In genomic region chrX:10099411-10099810, GRCh38 we compare ENCODE assay signal across 11 cellular contexts. TPM values are rescaled to one million over a fixed set of nuclear protein-coding genes. Genes with fewer than 3 reads are reported as not detected.
DNase-seq lines count a peak whose midpoint lies in the region; ATAC-seq and TF ChIP-seq lines count a peak whose summit lies in the region.
"Had no signal": no experiment of that assay in that cellular context is flagged by ENCODE, and none has a peak within 500 bp of the region (broad histone marks: within the 10 kb centered on the region; RNA-seq: fewer than 3 reads in every experiment).

No MANE protein-coding gene starts in this region.

- H3K4me3 ChIP-seq in upper lobe of right lung = no peak overlapping the region

- ATAC-seq in memory B cell (ENCODE audit: low read depth) (no peak), upper lobe of right lung (no peak), left lobe of liver (no peak)

- H3K27me3 Mint-ChIP-seq in activated naive CD4-positive, alpha-beta T cell treated with anti-CD3 and anti-CD28 coated beads, Interleukin-2, amount 50 U/mL, for 24 hours = no peaks in the 10 kb centered on the region
- peaks cover 7% of the 10 kb centered on the region for H3K27me3 Mint-ChIP-seq in brain
- no peaks in the 10 kb centered on the region for H3K27me3 Mint-ChIP-seq in memory B cell

- peaks cover 10% of the 10 kb centered on the region for H3K36me3 ChIP-seq in upper lobe of right lung

- H3K27ac Mint-ChIP-seq in activated naive CD4-positive, alpha-beta T cell treated with anti-CD3 and anti-CD28 coated beads, Interleukin-2, amount 50 U/mL, for 24 hours = peak overlapping the region; percentile 99
- H3K27ac Mint-ChIP-seq in brain = peak overlapping the region in 3 of 5 experiments; percentile 33 to 85 (median 70)
- H3K27ac Mint-ChIP-seq in memory B cell = peak overlapping the region; percentile 94

- peak overlapping the region; percentile 89 for H3K4me3 Mint-ChIP-seq in activated naive CD4-positive, alpha-beta T cell treated with anti-CD3 and anti-CD28 coated beads, Interleukin-2, amount 50 U/mL, for 24 hours
- H3K4me3 Mint-ChIP-seq in brain = no peak overlapping the region
- H3K4me3 Mint-ChIP-seq in memory B cell = peak overlapping the region; percentile 92

- no peaks in the 10 kb centered on the region for H3K27me3 ChIP-seq in upper lobe of right lung

- no peaks in the 10 kb centered on the region for H3K9me3 ChIP-seq in upper lobe of right lung

- peaks cover 8% of the 10 kb centered on the region for H3K36me3 Mint-ChIP-seq in activated naive CD4-positive, alpha-beta T cell treated with anti-CD3 and anti-CD28 coated beads, Interleukin-2, amount 50 U/mL, for 24 hours
- H3K36me3 Mint-ChIP-seq in brain (peaks cover 85% of the 10 kb centered on the region), memory B cell (peaks cover 34% of the 10 kb centered on the region)

- H3K9me3 Mint-ChIP-seq in activated naive CD4-positive, alpha-beta T cell treated with anti-CD3 and anti-CD28 coated beads, Interleukin-2, amount 50 U/mL, for 24 hours = no peaks in the 10 kb centered on the region
- H3K9me3 Mint-ChIP-seq in brain (peaks cover 0 to 5% (median 0%) of the 10 kb centered on the region in 5 experiments), memory B cell (no peaks in the 10 kb centered on the region)

- H3K4me1 Mint-ChIP-seq in activated naive CD4-positive, alpha-beta T cell treated with anti-CD3 and anti-CD28 coated beads, Interleukin-2, amount 50 U/mL, for 24 hours = peaks cover 52% of the 10 kb centered on the region
- H3K4me1 Mint-ChIP-seq in brain (no peaks in the 10 kb centered on the region), memory B cell (peaks cover 25% of the 10 kb centered on the region)

- H3K4me1 ChIP-seq in upper lobe of right lung = peaks cover 4% of the 10 kb centered on the region

- peak overlapping the region; percentile 36 for H3K27ac ChIP-seq in upper lobe of right lung

- DNase-seq in activated naive CD4-positive, alpha-beta T cell (lab: John Stamatoyannopoulos, UW) = no peak
- DNase-seq in memory B cell (ENCODE audit: low spot score in 2 of 2) = no peak
- DNase-seq in upper lobe of right lung = no peak
- no peak for DNase-seq in left lobe of liver (ENCODE audit: low spot score)
- no peak for DNase-seq in NCI-H1694 treated with DMSO at 0.1 percent for 48 hours (lab: John Stamatoyannopoulos, UW)
- DNase-seq in islet precursor cell = no peak
- DNase-seq: activated CD4-positive, CD25-positive, alpha-beta regulatory T cell treated with anti-CD3 and anti-CD28 coated beads, Interleukin-2, amount 50 U/mL, for 72 hours; AML-193; NCI-H1930 had no signal

- TF ChIP-seq CTCF in brain (conservative IDR thresholded peaks at IDR 0.05) (no peak), upper lobe of right lung (IDR thresholded peaks at IDR 0.05) (no peak)

- intact Hi-C loops in upper lobe of right lung (cut with DNase I) = no loop called here

RNA-seq across cellular contexts. Expression of gene CLCN4, which starts 57.4 kb away (rescaled TPM):
- 22.2 TPM for polyA plus RNA-seq in brain (ENCODE audit: insufficient read depth, low read depth, low replicate concordance)
- total RNA-seq in upper lobe of right lung = 9.8 TPM
- total RNA-seq in left lobe of liver = 9.6 TPM

Comparison
In these comparisons a context has a peak if more than half of its experiments do, and no peak if none do; other contexts are left out.
1. H3K4me3 Mint-ChIP-seq: peak in activated naive CD4-positive, alpha-beta T cell treated with anti-CD3 and anti-CD28 coated beads, Interleukin-2, amount 50 U/mL, for 24 hours (single experiment) and memory B cell (single experiment); none in brain (0 of 5).
2. Peak in every context shown above with its lines, with median percentiles within 50 percentile points of each other: H3K27ac Mint-ChIP-seq.